Comparison of ENCODE assay signal across 19 cellular contexts in the genomic region with DNA sequence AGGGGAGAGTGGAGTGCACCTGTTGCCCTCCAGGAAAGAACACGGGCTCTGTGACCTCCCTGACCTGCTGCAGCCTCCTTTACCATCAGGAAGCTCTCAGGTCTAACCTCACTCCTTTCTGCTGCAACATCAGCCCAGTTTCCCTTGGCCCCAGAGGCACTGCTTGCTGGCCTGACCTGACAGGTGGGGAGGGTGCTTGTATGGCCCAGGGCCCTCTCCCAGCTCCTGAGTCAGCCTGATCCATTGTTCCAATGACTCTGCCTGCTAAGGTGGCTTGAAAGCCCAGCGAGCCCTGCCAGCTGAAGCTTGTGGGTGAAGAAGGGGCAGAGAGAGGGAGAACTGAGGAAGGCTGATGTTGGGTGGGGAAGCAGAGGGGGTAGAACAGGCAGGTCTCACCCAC. TPM values are rescaled to one million over a fixed set of nuclear protein-coding genes. Genes with fewer than 3 reads are reported as not detected.
A peak's percentile ranks its signal among the peaks of the same experiment; 100 is the strongest.
DNase-seq lines count a peak whose midpoint lies in the region; ATAC-seq and TF ChIP-seq lines count a peak whose summit lies in the region.
"Had no signal": no experiment of that assay in that cellular context is flagged by ENCODE, and none has a peak within 500 bp of the region (broad histone marks: within the 10 kb centered on the region; RNA-seq: fewer than 3 reads in every experiment).

No MANE protein-coding gene starts in this region.

- no peak overlapping the region for H3K9ac ChIP-seq in IMR-90 (ENCODE audit: low read depth, low read length)
- H3K9ac ChIP-seq: BLaER1 treated with 17β-estradiol and CSF1 and Interleukin-3, amounts not matched to agents 10 nM and 100 nM had no signal

- no peak overlapping the region for H3K56ac ChIP-seq in IMR-90 (ENCODE audit: extremely low read depth, insufficient read depth, low read length)

- POLR2A ChIA-PET in IMR-90 (lab: Charles Lee; ENCODE audit: unreplicated experiment), result no interaction called here

- H4K8ac ChIP-seq in IMR-90 (ENCODE audit: low read depth in 2 of 2, low read length in 2 of 2), result no peak overlapping the region

- H3K36me3 ChIP-seq in IMR-90 (ENCODE audit: control insufficient read depth, insufficient read depth, low read length) (no peaks in the 10 kb centered on the region), suprapubic skin (no peaks in the 10 kb centered on the region), heart left ventricle (no peaks in the 10 kb centered on the region)
- H3K36me3 ChIP-seq: BLaER1 treated with 17β-estradiol and CSF1 and Interleukin-3, amounts not matched to agents 10 nM and 100 nM had no signal

- TF ChIP-seq RAD21 in IMR-90 (IDR thresholded peaks at IDR 0.05; ENCODE audit: low read length), result no peak

- no peaks in the 10 kb centered on the region for H3K36me3 Mint-ChIP-seq in dendritic cell treated with granulocyte-macrophage colony-stimulating factor and Interleukin-4, amounts not matched to agents 40 ng/mL and 50 ng/mL, for 4 days (ENCODE audit: low read depth)
- H3K36me3 Mint-ChIP-seq: CD8-positive, alpha-beta T cell had no signal

- H2BK15ac ChIP-seq in IMR-90 (ENCODE audit: low read depth, low read length), result no peak overlapping the region

- no peak overlapping the region for H3K4me3 ChIP-seq in IMR-90 (ENCODE audit: insufficient read depth, low read depth, low read length)
- no peak overlapping the region for H3K4me3 ChIP-seq in suprapubic skin
- no peak overlapping the region for H3K4me3 ChIP-seq in heart left ventricle
- H3K4me3 ChIP-seq: BLaER1 treated with 17β-estradiol and CSF1 and Interleukin-3, amounts not matched to agents 10 nM and 100 nM had no signal

- no CpG with 5 or more reads among the region's 2 CpGs for WGBS in IMR-90 (ENCODE audit: extremely low coverage in 2 of 2, insufficient read length in 1 of 2), 2 experiments
- 41% methylated on average over 2 of the region's 2 CpGs for WGBS in suprapubic skin
- 64 to 82% (median 78%) methylated on average over 2 of the region's 2 CpGs for WGBS in heart left ventricle, 4 donors

- H3K4me3 Mint-ChIP-seq in dendritic cell treated with granulocyte-macrophage colony-stimulating factor and Interleukin-4, amounts not matched to agents 40 ng/mL and 50 ng/mL, for 4 days, result no peak overlapping the region
- H3K4me3 Mint-ChIP-seq: CD8-positive, alpha-beta T cell had no signal

- H3K18ac ChIP-seq in IMR-90 (ENCODE audit: low read depth, low read length), result no peak overlapping the region

- no peak overlapping the region for H2AK9ac ChIP-seq in IMR-90 (replicated peaks; ENCODE audit: low read depth, low read length, poor library complexity)

- peaks cover 6% of the 10 kb centered on the region for H3K27me3 Mint-ChIP-seq in dendritic cell treated with granulocyte-macrophage colony-stimulating factor and Interleukin-4, amounts not matched to agents 40 ng/mL and 50 ng/mL, for 4 days

- no peak overlapping the region for H4K91ac ChIP-seq in IMR-90 (ENCODE audit: insufficient read depth, low read depth, low read length)

- dilution Hi-C loops in IMR-90 (cut with HindIII; ENCODE audit: low sequenced_read_pairs, unreplicated experiment), result no loop called here

- H3K27ac Mint-ChIP-seq in dendritic cell treated with granulocyte-macrophage colony-stimulating factor and Interleukin-4, amounts not matched to agents 40 ng/mL and 50 ng/mL, for 4 days, result peak overlapping the region; percentile 10
- H3K27ac Mint-ChIP-seq: CD8-positive, alpha-beta T cell had no signal

- intact Hi-C loops in IMR-90 (cut with micrococcal nuclease) (loop anchor here (10.0 kb wide), 1 partner anchor 137 kb away; no protein-coding TSS in a partner anchor), heart left ventricle (cut with DNase I) (loop anchor here in 2 of 10 donors (10.0 kb wide), 2 partner anchors 187 to 197 kb away; no protein-coding TSS in a partner anchor)
- intact Hi-C loops in dendritic cell treated with granulocyte-macrophage colony-stimulating factor and Interleukin-4, amounts not matched to agents 40 ng/mL and 50 ng/mL, for 4 days (cut with micrococcal nuclease), result no loop called here

- H3K27me3 ChIP-seq in IMR-90 (ENCODE audit: control insufficient read depth, insufficient read depth, low read length) (peaks cover 19% of the 10 kb centered on the region), foreskin keratinocyte (no peaks in the 10 kb centered on the region), suprapubic skin (no peaks in the 10 kb centered on the region), heart left ventricle (peaks cover 0 to under 1% (median 0%) of the 10 kb centered on the region in 9 donors)
- H3K27me3 ChIP-seq: BLaER1 treated with 17β-estradiol and CSF1 and Interleukin-3, amounts not matched to agents 10 nM and 100 nM had no signal

- no peaks in the 10 kb centered on the region for H3K9me3 Mint-ChIP-seq in dendritic cell treated with granulocyte-macrophage colony-stimulating factor and Interleukin-4, amounts not matched to agents 40 ng/mL and 50 ng/mL, for 4 days
- H3K9me3 Mint-ChIP-seq: CD8-positive, alpha-beta T cell had no signal

- H3K27ac ChIP-seq in IMR-90 (ENCODE audit: insufficient read depth, low read length), result no peak overlapping the region
- no peak overlapping the region for H3K27ac ChIP-seq in foreskin keratinocyte
- H3K27ac ChIP-seq in suprapubic skin, result peak overlapping the region; percentile 76
- no peak overlapping the region for H3K27ac ChIP-seq in heart left ventricle
- H3K27ac ChIP-seq: BLaER1 treated with 17β-estradiol and CSF1 and Interleukin-3, amounts not matched to agents 10 nM and 100 nM had no signal

- H3K9me3 ChIP-seq in IMR-90 (ENCODE audit: control insufficient read depth, insufficient read depth, low read length) (no peaks in the 10 kb centered on the region), suprapubic skin (no peaks in the 10 kb centered on the region), heart left ventricle (no peaks in the 10 kb centered on the region)
- H3K9me3 ChIP-seq: BLaER1 treated with 17β-estradiol and CSF1 and Interleukin-3, amounts not matched to agents 10 nM and 100 nM had no signal

- in situ Hi-C loops in IMR-90 (cut with MboI; ENCODE audit: low sequenced_read_pairs), result no loop called here

- peaks cover 28% of the 10 kb centered on the region for H3K4me1 Mint-ChIP-seq in dendritic cell treated with granulocyte-macrophage colony-stimulating factor and Interleukin-4, amounts not matched to agents 40 ng/mL and 50 ng/mL, for 4 days (ENCODE audit: low read depth)

- no peak overlapping the region for H3K4ac ChIP-seq in IMR-90 (ENCODE audit: low read depth, low read length)

- H3K14ac ChIP-seq in IMR-90 (replicated peaks; ENCODE audit: low read depth, low read length), result no peak overlapping the region

- no peak overlapping the region for H2AK5ac ChIP-seq in IMR-90 (ENCODE audit: low read depth, low read length)

- no peak for DNase-seq in IMR-90
- peak in 1 of 2 donors; percentile 50 for DNase-seq in foreskin keratinocyte
- no peak for DNase-seq in suprapubic skin (ENCODE audit: low spot score in 2 of 2)
- no peak for DNase-seq in NOMO-1 treated with dmso at 0.1 percent for 144 hours (lab: John Stamatoyannopoulos, UW; ENCODE audit: unreplicated experiment)
- no peak for DNase-seq in heart left ventricle
- DNase-seq: Calu3; CD8-positive, alpha-beta T cell; H7; MM.1S; NCI-H1092 treated with DMSO at 0.1 percent for 48 hours; NCI-H146; NCI-H2081; NCI-H2171 treated with DMSO at 0.1 percent for 48 hours; NCI-H748 treated with DMSO at 0.1 percent for 48 hours had no signal

- TF ChIP-seq EP300 in suprapubic skin (IDR thresholded peaks at IDR 0.05), result no peak

- no peak overlapping the region for H2BK120ac ChIP-seq in IMR-90 (ENCODE audit: low read depth, low read length)

- no peaks in the 10 kb centered on the region for H3K79me1 ChIP-seq in IMR-90 (ENCODE audit: low read depth in 1 of 2, low read length in 2 of 2)

- CTCF ChIA-PET in IMR-90 (lab: Yijun Ruan, JAX), result no interaction called here

- H3K9me1 ChIP-seq in IMR-90 (ENCODE audit: insufficient read depth, low read length), result no peaks in the 10 kb centered on the region

- BruUV-seq in IMR-90 (replicated peaks; lab: Mats Ljungman, UMichigan), result no TSS peak

- H3K4me1 ChIP-seq in IMR-90 (ENCODE audit: control insufficient read depth, insufficient read depth, low read length) (no peaks in the 10 kb centered on the region), foreskin keratinocyte (peaks cover 25% of the 10 kb centered on the region), suprapubic skin (peaks cover 53% of the 10 kb centered on the region), heart left ventricle (peaks cover 0 to 9% (median 0%) of the 10 kb centered on the region in 12 donors)

- no peak for TF ChIP-seq CTCF in IMR-90 (conservative IDR thresholded peaks at IDR 0.05; ENCODE audit: low read depth, low read length)
- no peak for TF ChIP-seq CTCF in foreskin keratinocyte (conservative IDR thresholded peaks at IDR 0.05)
- no peak for TF ChIP-seq CTCF in suprapubic skin (IDR thresholded peaks at IDR 0.05)
- TF ChIP-seq CTCF in heart left ventricle (IDR thresholded peaks at IDR 0.05), result no peak

- H3K4me2 ChIP-seq in IMR-90 (ENCODE audit: low read depth, low read length), result no peak overlapping the region
- H3K4me2 ChIP-seq: BLaER1 treated with 17β-estradiol and CSF1 and Interleukin-3, amounts not matched to agents 10 nM and 100 nM had no signal

- H2BK5ac ChIP-seq in IMR-90 (ENCODE audit: low read depth, low read length, poor library complexity, severe bottlenecking), result no peak overlapping the region

- peak overlapping the region; percentile 43 for H2AFZ ChIP-seq in IMR-90 (replicated peaks; ENCODE audit: low read length, poor library complexity)

- no peaks in the 10 kb centered on the region for H4K20me1 ChIP-seq in IMR-90 (ENCODE audit: insufficient read depth, low read length)
- H4K20me1 ChIP-seq: BLaER1 treated with 17β-estradiol and CSF1 and Interleukin-3, amounts not matched to agents 10 nM and 100 nM had no signal

- H2BK20ac ChIP-seq in IMR-90 (ENCODE audit: low read depth, low read length), result no peak overlapping the region

- ATAC-seq in IMR-90 (ENCODE audit: low read depth) (no peak), foreskin keratinocyte (peak; percentile 36), HG02981 (IDR thresholded peaks at IDR 0.05; ENCODE audit: unreplicated experiment) (no peak), heart left ventricle (no peak)
- ATAC-seq: CD8-positive, alpha-beta T cell had no signal

- no peak for TF ChIP-seq POLR2A in IMR-90 (IDR thresholded peaks at IDR 0.05; ENCODE audit: low read depth, low read length)
- TF ChIP-seq POLR2A in suprapubic skin (IDR thresholded peaks at IDR 0.05), result no peak
- no peak for TF ChIP-seq POLR2A in heart left ventricle (IDR thresholded peaks at IDR 0.05)

- H3K23ac ChIP-seq in IMR-90 (ENCODE audit: low read depth, low read length), result no peak overlapping the region

- H4K5ac ChIP-seq in IMR-90 (ENCODE audit: low read depth, low read length), result no peak overlapping the region

RNA-seq across cellular contexts. Expression of a gene that starts 13.2 kb away (rescaled TPM):
- total RNA-seq in IMR-90 (2012; rRNA removed) (not detected in 2 replicates), foreskin keratinocyte (0.32 and 0.58 TPM in 2 replicates), suprapubic skin (100 to 1,000 TPM in 1 of 4 donors, 10 to 100 TPM in 3; 48.9 to 115 (median 80.0) TPM), heart left ventricle (not detected)
- polyA plus RNA-seq in IMR-90 (2012; rRNA removed) (not detected in 2 replicates), foreskin keratinocyte (0.10 and 0.17 TPM in 2 replicates), heart left ventricle (under 1 TPM in 1 of 2 donors, not detected in 1; 0.14 TPM)
- polyA plus RNA-seq in IMR-90 (2012; cell fraction: cytosol; rRNA removed), result not detected in 2 replicates
- not detected in 2 replicates for polyA plus RNA-seq in IMR-90 (2012; cell fraction: nucleus; rRNA removed; ENCODE audit: low replicate concordance)
- total RNA-seq: CD8-positive, alpha-beta T cell; H7; LHCN-M2; NCI-H460 had no signal

RNA-seq across cellular contexts. Expression of a gene that starts 27.9 kb away (rescaled TPM):
- total RNA-seq in IMR-90 (2012; rRNA removed) (under 0.01 TPM in 1 of 2 replicates, not detected in the other), foreskin keratinocyte (not detected in 2 replicates), suprapubic skin (100 to 1,000 TPM in 3 of 4 donors, 10 to 100 TPM in 1; 48.8 to 202 (median 156) TPM), heart left ventricle (not detected)
- polyA plus RNA-seq in IMR-90 (2012; rRNA removed) (0.09 and 0.24 TPM in 2 replicates), foreskin keratinocyte (not detected in 2 replicates), heart left ventricle (under 1 TPM in 1 of 2 donors, not detected in 1; 0.24 TPM)
- 0.08 TPM in 1 of 2 replicates, not detected in the other for polyA plus RNA-seq in IMR-90 (2012; cell fraction: cytosol; rRNA removed)
- polyA plus RNA-seq in IMR-90 (2012; cell fraction: nucleus; rRNA removed; ENCODE audit: low replicate concordance), result 1.1 and 1.3 TPM in 2 replicates
- total RNA-seq: Calu3; CD8-positive, alpha-beta T cell; H7; LHCN-M2; NCI-H460 had no signal

RNA-seq across cellular contexts. Expression of a gene that starts 42.9 kb away (rescaled TPM):
- 10.9 and 14.2 TPM in 2 replicates for total RNA-seq in IMR-90 (2012; rRNA removed)
- polyA plus RNA-seq in IMR-90 (2012; rRNA removed), result 38.6 and 39.3 TPM in 2 replicates
- polyA plus RNA-seq in IMR-90 (2012; cell fraction: cytosol; rRNA removed), result 30.9 and 49.3 TPM in 2 replicates
- polyA plus RNA-seq in IMR-90 (2012; cell fraction: nucleus; rRNA removed; ENCODE audit: low replicate concordance), result 26.9 and 31.3 TPM in 2 replicates
- 445 and 504 TPM in 2 replicates for total RNA-seq in foreskin keratinocyte
- polyA plus RNA-seq in foreskin keratinocyte, result 626 and 720 TPM in 2 replicates
- total RNA-seq in suprapubic skin, result 10 to 100 TPM; 49.4 to 93.7 (median 65.9) TPM
- total RNA-seq in heart left ventricle, result 100 to 1,000 TPM in 6 of 9 donors, 10 to 100 TPM in 3; 79.9 to 210 (median 110) TPM
- polyA plus RNA-seq in heart left ventricle, result 100 to 1,000 TPM; 139 to 227 TPM
- total RNA-seq: LHCN-M2 had no signal

RNA-seq across cellular contexts. Expression of a gene that starts 48.1 kb away (rescaled TPM):
- total RNA-seq in IMR-90 (2012; rRNA removed) (under 0.01 TPM in 1 of 2 replicates, not detected in the other), foreskin keratinocyte (0.11 TPM in 1 of 2 replicates, not detected in the other), suprapubic skin (1 to 10 TPM in 2 of 4 donors, under 1 TPM in 2; 0.32 to 1.6 (median 0.76) TPM), heart left ventricle (not detected)
- polyA plus RNA-seq in IMR-90 (2012; rRNA removed) (0.03 and 0.07 TPM in 2 replicates), foreskin keratinocyte (0.03 and 0.06 TPM in 2 replicates), heart left ventricle (under 1 TPM in 1 of 2 donors, not detected in 1; 0.51 TPM)
- polyA plus RNA-seq in IMR-90 (2012; cell fraction: cytosol; rRNA removed), result 0.05 TPM in 1 of 2 replicates, not detected in the other
- polyA plus RNA-seq in IMR-90 (2012; cell fraction: nucleus; rRNA removed; ENCODE audit: low replicate concordance), result 0.07 and 0.11 TPM in 2 replicates
- total RNA-seq: Calu3; CD8-positive, alpha-beta T cell; H7; LHCN-M2; NCI-H460 had no signal

Comparison
In these comparisons a context has a peak if more than half of its experiments do, and no peak if none do; other contexts are left out.
1. RNA of a gene that starts 13.2 kb away (total RNA-seq): 48.9 to 115 TPM in suprapubic skin; 0.32 to 0.58 TPM in foreskin keratinocyte, not detected in IMR-90 and not detected in heart left ventricle; every median in the first group is over 10 times any median in the second.
2. RNA of a gene that starts 27.9 kb away (total RNA-seq): 48.8 to 202 TPM in suprapubic skin; under 0.01 TPM in IMR-90, not detected in foreskin keratinocyte and not detected in heart left ventricle; every median in the first group is over 10 times any median in the second.